Comparison of ENCODE assay signal across 9 cellular contexts in genomic region chr2:209472386-209472832, GRCh38. TPM values are rescaled to one million over a fixed set of nuclear protein-coding genes. Genes with fewer than 3 reads are reported as not detected.
DNase-seq lines count a peak whose midpoint lies in the region; FAIRE-seq and TF ChIP-seq lines count a peak whose summit lies in the region.
"Had no signal": no experiment of that assay in that cellular context is flagged by ENCODE, and none has a peak within 500 bp of the region (broad histone marks: within the 10 kb centered on the region; RNA-seq: fewer than 3 reads in every experiment).

No MANE protein-coding gene starts in this region.

- H3K27me3 ChIP-seq in H1 (replicated peaks in 1 of 4; ENCODE audit: control insufficient read depth in 3 of 4, extremely low read depth in 1 of 4, insufficient read depth in 3 of 4, low read length in 3 of 4) = no peaks in the 10 kb centered on the region
- no peaks in the 10 kb centered on the region for H3K27me3 ChIP-seq in CD4-positive, alpha-beta memory T cell (ENCODE audit: insufficient read depth, low read length)

- TF ChIP-seq POLR2A in H1 (IDR thresholded peaks at IDR 0.05; ENCODE audit: control extremely low read depth in 1 of 2, low read depth in 2 of 2, low read length in 2 of 2) = no peak

- no peak overlapping the region for H3K56ac ChIP-seq in H1 (replicated peaks; ENCODE audit: insufficient read length, low read depth, low read length)

- no peak overlapping the region for H3K4me3 Mint-ChIP-seq in HFFc6
- H3K4me3 Mint-ChIP-seq in activated naive CD8-positive, alpha-beta T cell treated with anti-CD3 and anti-CD28 coated beads for 36 hours = no peak overlapping the region
- no peak overlapping the region for H3K4me3 Mint-ChIP-seq in CD4-positive, alpha-beta memory T cell
- H3K4me3 Mint-ChIP-seq in activated naive CD4-positive, alpha-beta T cell treated with anti-CD3 and anti-CD28 coated beads for 36 hours = no peak overlapping the region
- H3K4me3 Mint-ChIP-seq: activated T-helper 1 cell treated with anti-CD3 and anti-CD28 coated beads, Interleukin-12 subunit alpha, Interleukin-12 subunit beta, Interleukin-2, Interleukin-4 antibody, amounts not matched to agents 30 ng/mL and 10 ng/mL and 1 ng/mL, durations not matched to agents 14 hours and 24 hours and 36 hours had no signal

- no peak for TF ChIP-seq EP300 in H1 (IDR thresholded peaks at IDR 0.05; ENCODE audit: borderline replicate concordance in 1 of 2, low read depth in 2 of 2, low read length in 2 of 2)

- no peak overlapping the region for H4K8ac ChIP-seq in H1 (ENCODE audit: extremely low read depth, insufficient read depth, low read length)

- POLR2A ChIA-PET in H1 (lab: Charles Lee; ENCODE audit: partially characterized antibody) = no interaction called here
- POLR2A ChIA-PET in CD4-positive, alpha-beta memory T cell (lab: Charles Lee; ENCODE audit: partially characterized antibody) = no interaction called here

- H3K79me2 ChIP-seq in H1 (ENCODE audit: control insufficient read depth in 1 of 2, insufficient read depth in 2 of 2, low read length in 2 of 2) = no peaks in the 10 kb centered on the region

- no peaks in the 10 kb centered on the region for H3K36me3 ChIP-seq in H1 (ENCODE audit: control insufficient read depth in 2 of 4, insufficient read depth in 4 of 4, low read length in 3 of 4)
- H3K36me3 ChIP-seq in CD4-positive, alpha-beta memory T cell (ENCODE audit: insufficient read depth, low read length) = no peaks in the 10 kb centered on the region

- no peak overlapping the region for H2BK5ac ChIP-seq in H1 (ENCODE audit: low read depth, low read length)

- H3K27ac ChIP-seq in H1 (ENCODE audit: low read depth, low read length) = no peak overlapping the region
- H3K27ac ChIP-seq in CD4-positive, alpha-beta memory T cell (ENCODE audit: low read depth, low read length) = no peak overlapping the region

- no peak for FAIRE-seq in H1 (lab: Jason Lieb, UNC)

- H3K4me2 ChIP-seq in H1 (ENCODE audit: insufficient read depth in 1 of 2, low read depth in 2 of 2, low read length in 2 of 2) = no peak overlapping the region

- no peaks in the 10 kb centered on the region for H4K20me1 ChIP-seq in H1 (replicated peaks in 1 of 2; ENCODE audit: control insufficient read depth in 1 of 2, insufficient read depth in 2 of 2, low read length in 2 of 2)

- H3K27me3 Mint-ChIP-seq in HFFc6 (ENCODE audit: insufficient read depth) = no peaks in the 10 kb centered on the region
- H3K27me3 Mint-ChIP-seq in activated naive CD8-positive, alpha-beta T cell treated with anti-CD3 and anti-CD28 coated beads for 36 hours = peaks cover 8% of the 10 kb centered on the region
- no peaks in the 10 kb centered on the region for H3K27me3 Mint-ChIP-seq in CD4-positive, alpha-beta memory T cell
- peaks cover 3% of the 10 kb centered on the region for H3K27me3 Mint-ChIP-seq in activated naive CD4-positive, alpha-beta T cell treated with anti-CD3 and anti-CD28 coated beads for 36 hours (ENCODE audit: low read depth)

- 85% methylated on average over 3 of the region's 3 CpGs; no CpG with 5 or more reads in 1 of the 2 experiments for WGBS in H1 (ENCODE audit: extremely low coverage in 1 of 2, insufficient coverage in 1 of 2, insufficient read length in 1 of 2, insufficient replicate concordance in 2 of 2, low coverage in 1 of 2, low lambda C conversion rate in 2 of 2, missing lambda C conversion rate in 1 of 2), 2 experiments

- intact Hi-C loops in CD4-positive, alpha-beta memory T cell (cut with micrococcal nuclease) = no loop called here
- intact Hi-C loops in activated naive CD4-positive, alpha-beta T cell treated with anti-CD3 and anti-CD28 coated beads for 36 hours (cut with micrococcal nuclease) = no loop called here

- no peak overlapping the region for H2AFZ ChIP-seq in H1 (ENCODE audit: low read length)

- H3K27ac Mint-ChIP-seq in HFFc6 = peak overlapping the region; percentile 83
- H3K27ac Mint-ChIP-seq in activated naive CD8-positive, alpha-beta T cell treated with anti-CD3 and anti-CD28 coated beads for 36 hours = no peak overlapping the region
- no peak overlapping the region for H3K27ac Mint-ChIP-seq in CD4-positive, alpha-beta memory T cell
- H3K27ac Mint-ChIP-seq in activated naive CD4-positive, alpha-beta T cell treated with anti-CD3 and anti-CD28 coated beads for 36 hours = no peak overlapping the region
- H3K27ac Mint-ChIP-seq: activated T-helper 1 cell treated with anti-CD3 and anti-CD28 coated beads, Interleukin-12 subunit alpha, Interleukin-12 subunit beta, Interleukin-2, Interleukin-4 antibody, amounts not matched to agents 30 ng/mL and 10 ng/mL and 1 ng/mL, durations not matched to agents 14 hours and 24 hours and 36 hours had no signal

- H3K9me3 Mint-ChIP-seq in HFFc6 = no peaks in the 10 kb centered on the region; the same call in 1 of the 2 replicates
- H3K9me3 Mint-ChIP-seq in activated naive CD8-positive, alpha-beta T cell treated with anti-CD3 and anti-CD28 coated beads for 36 hours = no peaks in the 10 kb centered on the region
- peaks cover 0 to 6% (median 0%) of the 10 kb centered on the region in 8 donors for H3K9me3 Mint-ChIP-seq in CD4-positive, alpha-beta memory T cell
- H3K9me3 Mint-ChIP-seq in activated naive CD4-positive, alpha-beta T cell treated with anti-CD3 and anti-CD28 coated beads for 36 hours = no peaks in the 10 kb centered on the region
- H3K9me3 Mint-ChIP-seq: activated T-helper 1 cell treated with anti-CD3 and anti-CD28 coated beads, Interleukin-12 subunit alpha, Interleukin-12 subunit beta, Interleukin-2, Interleukin-4 antibody, amounts not matched to agents 30 ng/mL and 10 ng/mL and 1 ng/mL, durations not matched to agents 14 hours and 24 hours and 36 hours had no signal

- H2AK5ac ChIP-seq in H1 (ENCODE audit: low read depth, low read length) = no peak overlapping the region

- H2BK20ac ChIP-seq in H1 (ENCODE audit: low read length) = no peak overlapping the region

- no peak for TF ChIP-seq CTCF in HFFc6 (IDR thresholded peaks at IDR 0.05)
- TF ChIP-seq CTCF in H1 (IDR thresholded peaks at IDR 0.05; ENCODE audit: control extremely low read depth in 1 of 3, insufficient read depth in 1 of 3, low read depth in 1 of 3, low read length in 3 of 3) = no peak

- no peak overlapping the region for H2BK15ac ChIP-seq in H1 (ENCODE audit: low read length)

- H3K9ac ChIP-seq in H1 (replicated peaks in 1 of 4; ENCODE audit: extremely low read depth in 1 of 4, low read depth in 3 of 4, low read length in 3 of 4) = no peak overlapping the region

- no peaks in the 10 kb centered on the region for H3K23me2 ChIP-seq in H1 (ENCODE audit: low read depth, low read length)

- no peak overlapping the region for H3K18ac ChIP-seq in H1 (ENCODE audit: extremely low read depth, low read length)

- no peaks in the 10 kb centered on the region for H3K36me3 Mint-ChIP-seq in HFFc6 (ENCODE audit: low read depth)
- H3K36me3 Mint-ChIP-seq in activated naive CD8-positive, alpha-beta T cell treated with anti-CD3 and anti-CD28 coated beads for 36 hours = no peaks in the 10 kb centered on the region
- no peaks in the 10 kb centered on the region for H3K36me3 Mint-ChIP-seq in CD4-positive, alpha-beta memory T cell
- H3K36me3 Mint-ChIP-seq in activated naive CD4-positive, alpha-beta T cell treated with anti-CD3 and anti-CD28 coated beads for 36 hours (ENCODE audit: low read depth) = no peaks in the 10 kb centered on the region

- DNase-seq in HFFc6 (peak; percentile 53), NCI-H510A treated with DMSO at 0.1 percent for 48 hours (lab: John Stamatoyannopoulos, UW) (peak; percentile 93), H1 (ENCODE audit: low read depth in 1 of 2, low spot score in 2 of 2) (no peak), renal cortical epithelial cell (ENCODE audit: low read depth) (peak; percentile 97), middle frontal gyrus (ENCODE audit: extremely low spot score, low spot score) (no peak)
- no peak for DNase-seq in activated naive CD8-positive, alpha-beta T cell treated with anti-CD3 and anti-CD28 coated beads for 36 hours
- DNase-seq in CD4-positive, alpha-beta memory T cell = no peak
- no peak for DNase-seq in activated naive CD4-positive, alpha-beta T cell treated with anti-CD3 and anti-CD28 coated beads for 36 hours

- TF ChIP-seq RAD21 in H1 (IDR thresholded peaks at IDR 0.05 in 1 of 2, conservative IDR thresholded peaks at IDR 0.05 in 1 of 2; ENCODE audit: low read depth in 2 of 2, low read length in 2 of 2) = no peak

- H3K4me3 ChIP-seq in H1 (ENCODE audit: extremely low read depth in 1 of 4, insufficient read depth in 2 of 4, low read depth in 3 of 4, low read length in 4 of 4) = no peak overlapping the region
- H3K4me3 ChIP-seq in CD4-positive, alpha-beta memory T cell (ENCODE audit: low read length in 2 of 2) = no peak overlapping the region

- no peaks in the 10 kb centered on the region; a peak in 2 of 7 replicates for H3K4me1 ChIP-seq in H1 (replicated peaks in 1 of 4; ENCODE audit: control insufficient read depth in 3 of 4, insufficient read depth in 4 of 4, low read length in 3 of 4)
- no peaks in the 10 kb centered on the region for H3K4me1 ChIP-seq in CD4-positive, alpha-beta memory T cell (ENCODE audit: insufficient read depth, low read length)

- no peak overlapping the region for H4K5ac ChIP-seq in H1 (ENCODE audit: insufficient read length, low read depth, low read length)

- H4K91ac ChIP-seq in H1 (replicated peaks; ENCODE audit: insufficient read length, low read length) = no peak overlapping the region

- no peak overlapping the region for H2BK12ac ChIP-seq in H1 (ENCODE audit: low read depth, low read length)

- H3K79me1 ChIP-seq in H1 (ENCODE audit: low read depth, low read length) = no peaks in the 10 kb centered on the region

- H3K23ac ChIP-seq in H1 (ENCODE audit: insufficient read length) = no peak overlapping the region

- CTCF ChIA-PET in H1 (lab: Charles Lee; ENCODE audit: partially characterized antibody) = interaction anchor here (0.6 to 1.2 kb wide), 3 partner anchors 9 to 724 kb away, joined by 3 read pairs; no protein-coding TSS in a partner anchor
- CTCF ChIA-PET in CD4-positive, alpha-beta memory T cell (lab: Charles Lee; ENCODE audit: partially characterized antibody) = no interaction called here
- CTCF ChIA-PET in activated naive CD4-positive, alpha-beta T cell treated with anti-CD3 and anti-CD28 coated beads for 36 hours (lab: Charles Lee) = no interaction called here

- H3K4ac ChIP-seq in H1 (replicated peaks; ENCODE audit: insufficient read length, low read depth, low read length) = no peak overlapping the region

- H2BK120ac ChIP-seq in H1 (replicated peaks; ENCODE audit: low read depth, low read length) = peak overlapping the region; percentile 67

- no peaks in the 10 kb centered on the region for H3K9me3 ChIP-seq in H1 (ENCODE audit: insufficient read depth in 2 of 2, low read depth in 1 of 2, low read length in 1 of 2)
- no peaks in the 10 kb centered on the region for H3K9me3 ChIP-seq in CD4-positive, alpha-beta memory T cell (ENCODE audit: control insufficient read depth in 1 of 2, low read length in 2 of 2)

- peaks cover 60% of the 10 kb centered on the region for H3K4me1 Mint-ChIP-seq in HFFc6 (ENCODE audit: low read depth)
- no peaks in the 10 kb centered on the region for H3K4me1 Mint-ChIP-seq in activated naive CD8-positive, alpha-beta T cell treated with anti-CD3 and anti-CD28 coated beads for 36 hours
- no peaks in the 10 kb centered on the region for H3K4me1 Mint-ChIP-seq in CD4-positive, alpha-beta memory T cell
- H3K4me1 Mint-ChIP-seq in activated naive CD4-positive, alpha-beta T cell treated with anti-CD3 and anti-CD28 coated beads for 36 hours (ENCODE audit: low read depth) = no peaks in the 10 kb centered on the region

- H3K14ac ChIP-seq in H1 (ENCODE audit: insufficient read length) = no peak overlapping the region

RNA-seq across cellular contexts. Expression of gene MAP2, which starts 48.6 kb away (rescaled TPM):
- total RNA-seq in HFFc6 (2021; fragmentation: NEBNext Ultra II Directional; extraction: Animal tissue kit (Norgen Biotek cat#: 25700)) = 1 to 10 TPM; 1.0 to 2.0 (median 1.6) TPM
- total RNA-seq in H1 (2021; fragmentation: NEBNext Ultra II Directional; extraction: Animal tissue kit (Norgen Biotek cat#: 25700)) = 4.6 and 5.9 TPM in 2 replicates
- 7.2 and 9.4 TPM in 2 replicates for polyA plus RNA-seq in H1 (2011; rRNA removed)
- polyA plus RNA-seq in H1 (2011; cell fraction: cytosol; rRNA removed) = 4.1 TPM
- polyA plus RNA-seq in H1 (2011; cell fraction: nucleus; rRNA removed) = 12.9 TPM
- 6.6 to 8.3 TPM (median 8.0 TPM) in 4 replicates for polyA plus RNA-seq in H1 (2012, experiment 1 of 2)
- polyA plus RNA-seq in H1 (2012, experiment 2 of 2) = 1.5 TPM
- polyA plus RNA-seq in H1 (2013, experiment 1 of 2) = 3.8 TPM
- polyA plus RNA-seq in H1 (2013, experiment 2 of 2) = 3.1 TPM
- 14.0 and 22.9 TPM in 2 replicates for polyA minus RNA-seq in H1 (2011; rRNA and poly(A)+ RNA removed)
- 7.4 TPM for polyA minus RNA-seq in H1 (2011; cell fraction: cytosol; rRNA and poly(A)+ RNA removed)
- polyA minus RNA-seq in H1 (2011; cell fraction: nucleus; rRNA and poly(A)+ RNA removed) = 17.3 TPM
- 8.7 and 18.3 TPM in 2 replicates for total RNA-seq in renal cortical epithelial cell
- under 1 TPM in 1 of 2 experiments, not detected in 1; 0.21 TPM for total RNA-seq in activated naive CD8-positive, alpha-beta T cell treated with anti-CD3 and anti-CD28 coated beads for 36 hours
- under 1 TPM; 0.41 to 0.47 TPM for total RNA-seq in CD4-positive, alpha-beta memory T cell
- polyA plus RNA-seq in CD4-positive, alpha-beta memory T cell = under 1 TPM in 1 of 2 donors, not detected in 1; 0.20 TPM
- total RNA-seq in activated naive CD4-positive, alpha-beta T cell treated with anti-CD3 and anti-CD28 coated beads for 36 hours = under 1 TPM; 0.20 to 0.67 TPM
- total RNA-seq: activated T-helper 1 cell treated with anti-CD3 and anti-CD28 coated beads, Interleukin-12 subunit alpha, Interleukin-12 subunit beta, Interleukin-2, Interleukin-4 antibody, amounts not matched to agents 30 ng/mL and 10 ng/mL and 1 ng/mL, durations not matched to agents 14 hours and 24 hours and 36 hours had no signal

Comparison
In these comparisons a context has a peak if more than half of its experiments do, and no peak if none do; other contexts are left out.
1. DNase-seq: peak in HFFc6 (single experiment), NCI-H510A treated with DMSO at 0.1 percent for 48 hours (single experiment) and renal cortical epithelial cell (single experiment); none in H1 (0 of 2), activated naive CD8-positive, alpha-beta T cell treated with anti-CD3 and anti-CD28 coated beads for 36 hours (single experiment), CD4-positive, alpha-beta memory T cell (0 of 5), middle frontal gyrus (single experiment) and activated naive CD4-positive, alpha-beta T cell treated with anti-CD3 and anti-CD28 coated beads for 36 hours (single experiment).